In the genomic region with DNA sequence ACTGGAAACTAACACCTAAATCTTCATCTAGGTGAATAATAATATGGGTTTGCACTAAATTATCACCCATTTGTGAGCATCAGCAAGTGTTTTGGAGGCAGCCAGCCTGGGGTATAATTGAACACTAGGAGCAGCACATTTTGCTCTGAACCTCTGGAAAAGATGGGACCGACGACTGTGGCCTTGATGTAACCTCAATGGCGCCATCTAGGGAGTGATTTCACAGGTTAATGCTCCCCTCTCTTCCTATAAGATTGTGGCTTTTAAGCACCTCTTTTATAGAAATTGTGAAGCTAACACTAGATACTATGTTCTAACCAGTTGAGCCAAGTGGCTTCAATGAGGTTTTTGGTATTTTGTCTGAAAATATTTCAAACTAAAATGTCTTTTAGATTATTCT, we compare ENCODE assay signal across 1 cellular context.
TF ChIP-seq lines count a peak whose summit lies in the region.

No MANE protein-coding gene starts in this region.

TF ChIP-seq in K562, 482 proteins besides CTCF, POLR2A, EP300 and RAD21 (continued from another document):
- TF ChIP-seq, protein P1, sequence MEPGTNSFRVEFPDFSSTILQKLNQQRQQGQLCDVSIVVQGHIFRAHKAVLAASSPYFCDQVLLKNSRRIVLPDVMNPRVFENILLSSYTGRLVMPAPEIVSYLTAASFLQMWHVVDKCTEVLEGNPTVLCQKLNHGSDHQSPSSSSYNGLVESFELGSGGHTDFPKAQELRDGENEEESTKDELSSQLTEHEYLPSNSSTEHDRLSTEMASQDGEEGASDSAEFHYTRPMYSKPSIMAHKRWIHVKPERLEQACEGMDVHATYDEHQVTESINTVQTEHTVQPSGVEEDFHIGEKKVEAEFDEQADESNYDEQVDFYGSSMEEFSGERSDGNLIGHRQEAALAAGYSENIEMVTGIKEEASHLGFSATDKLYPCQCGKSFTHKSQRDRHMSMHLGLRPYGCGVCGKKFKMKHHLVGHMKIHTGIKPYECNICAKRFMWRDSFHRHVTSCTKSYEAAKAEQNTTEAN (CRISPR knock-in tag; IDR thresholded peaks at IDR 0.05), result no peak
- TF ChIP-seq, protein P2, sequence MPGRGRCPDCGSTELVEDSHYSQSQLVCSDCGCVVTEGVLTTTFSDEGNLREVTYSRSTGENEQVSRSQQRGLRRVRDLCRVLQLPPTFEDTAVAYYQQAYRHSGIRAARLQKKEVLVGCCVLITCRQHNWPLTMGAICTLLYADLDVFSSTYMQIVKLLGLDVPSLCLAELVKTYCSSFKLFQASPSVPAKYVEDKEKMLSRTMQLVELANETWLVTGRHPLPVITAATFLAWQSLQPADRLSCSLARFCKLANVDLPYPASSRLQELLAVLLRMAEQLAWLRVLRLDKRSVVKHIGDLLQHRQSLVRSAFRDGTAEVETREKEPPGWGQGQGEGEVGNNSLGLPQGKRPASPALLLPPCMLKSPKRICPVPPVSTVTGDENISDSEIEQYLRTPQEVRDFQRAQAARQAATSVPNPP (IDR thresholded peaks at IDR 0.05; ENCODE audit: borderline replicate concordance, insufficient read depth, insufficient read length), result no peak
